ENCODE assay signal across 1 cellular context in the genomic region with DNA sequence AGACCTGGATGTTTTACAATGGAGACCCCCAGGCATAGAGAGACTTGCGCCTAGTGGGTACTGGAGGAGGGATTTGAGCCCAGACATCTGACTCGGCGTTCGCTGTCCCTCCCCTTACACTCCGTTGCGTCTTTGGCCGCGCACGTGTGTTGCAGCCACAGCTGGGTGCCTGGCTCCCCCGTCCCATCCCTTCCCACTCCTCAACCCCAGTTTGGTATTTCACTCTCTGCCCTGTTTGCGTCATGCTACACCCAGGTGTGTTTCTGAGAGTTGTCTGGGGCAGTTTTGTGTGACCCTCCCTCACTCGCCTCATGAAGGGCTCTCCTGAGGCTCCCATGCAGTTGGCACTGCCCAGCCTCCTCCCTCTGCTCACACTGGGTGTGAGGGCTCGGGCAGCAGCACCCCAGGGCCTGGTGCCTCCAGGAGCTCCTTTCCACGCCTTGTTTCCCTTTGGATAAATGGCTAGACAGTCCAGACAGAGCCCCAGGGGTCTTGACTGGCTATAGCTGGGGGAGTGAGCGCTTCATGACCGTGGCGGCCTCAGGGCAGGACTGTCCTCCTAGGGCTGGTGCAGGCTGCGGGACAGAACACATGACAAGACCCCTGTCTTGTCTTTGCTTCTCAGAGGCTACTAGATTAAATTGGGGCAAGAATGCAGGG.
A peak's percentile ranks its signal among the peaks of the same experiment; 100 is the strongest.
TF ChIP-seq lines count a peak whose summit lies in the region.

No MANE protein-coding gene starts in this region.

TF ChIP-seq in GM12878, 131 proteins besides CTCF, POLR2A, EP300 and RAD21:
- TF ChIP-seq, protein P1, sequence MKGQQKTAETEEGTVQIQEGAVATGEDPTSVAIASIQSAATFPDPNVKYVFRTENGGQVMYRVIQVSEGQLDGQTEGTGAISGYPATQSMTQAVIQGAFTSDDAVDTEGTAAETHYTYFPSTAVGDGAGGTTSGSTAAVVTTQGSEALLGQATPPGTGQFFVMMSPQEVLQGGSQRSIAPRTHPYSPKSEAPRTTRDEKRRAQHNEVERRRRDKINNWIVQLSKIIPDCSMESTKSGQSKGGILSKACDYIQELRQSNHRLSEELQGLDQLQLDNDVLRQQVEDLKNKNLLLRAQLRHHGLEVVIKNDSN (IDR thresholded peaks at IDR 0.05; ENCODE audit: borderline replicate concordance, extremely low read length, insufficient read depth, low read depth, low read length): peak; percentile 3
- TF ChIP-seq HCFC1 (IDR thresholded peaks at IDR 0.05; ENCODE audit: low read length) (no peak), CHD4 (IDR thresholded peaks at IDR 0.05) (no peak)
